In the genomic region with DNA sequence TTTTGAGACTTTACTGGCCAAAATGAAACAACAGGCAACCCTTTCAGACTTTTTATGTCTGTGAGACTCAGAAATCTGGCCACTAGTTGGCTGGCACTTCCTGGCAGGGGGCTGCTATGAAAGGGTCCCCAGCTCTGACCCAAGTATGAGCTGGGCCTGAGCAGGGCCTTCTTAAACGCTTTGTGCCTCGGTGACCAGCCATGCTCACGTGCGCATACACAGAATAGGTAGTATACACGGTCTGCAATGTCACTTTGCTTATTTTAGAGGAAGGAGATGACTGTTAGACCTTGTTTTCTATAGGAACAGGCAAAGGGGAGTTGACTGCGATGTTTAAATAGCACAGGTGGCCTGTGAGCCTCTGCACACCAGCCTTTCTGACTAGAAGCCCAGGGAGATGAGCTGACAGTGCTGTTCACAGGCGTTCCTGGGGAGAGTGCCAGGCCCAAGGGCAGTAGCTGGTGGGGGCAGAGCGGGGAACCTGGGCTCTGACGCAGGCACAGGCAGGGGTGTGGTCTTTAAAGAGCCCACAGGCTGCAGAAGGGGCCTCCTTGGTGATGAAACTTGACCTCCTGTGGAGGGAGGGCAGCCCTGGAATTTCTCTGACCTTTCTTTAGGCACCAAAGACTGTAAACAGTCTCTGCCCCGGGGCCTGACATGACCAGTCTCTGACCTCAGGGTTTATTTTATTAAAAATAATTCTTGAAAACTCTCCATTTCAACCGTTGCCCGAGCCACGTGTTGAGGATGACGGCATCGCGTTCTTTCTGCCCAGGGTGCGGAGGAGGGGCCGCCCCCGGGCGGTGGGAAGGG, we compare ENCODE assay signal across 11 cellular contexts.
DNase-seq lines count a peak whose midpoint lies in the region; ATAC-seq and TF ChIP-seq lines count a peak whose summit lies in the region.
"Had no signal": no experiment of that assay in that cellular context is flagged by ENCODE, and none has a peak within 500 bp of the region (broad histone marks: within the 10 kb centered on the region; RNA-seq: fewer than 3 reads in every experiment).

No MANE protein-coding gene starts in this region.

- DNase-seq in MCF 10A (ENCODE audit: unreplicated experiment), result peak; percentile 95
- DNase-seq in left kidney (ENCODE audit: low read depth, low spot score), result peak; percentile 50
- DNase-seq in stimulated activated effector memory CD8-positive, alpha-beta T cell treated with anti-CD3 and anti-CD28 coated beads, Interleukin-12 subunit alpha, Interleukin-12 subunit beta, amount 100 ng/mL, for 72 hours (ENCODE audit: low spot score in 2 of 2), result no peak
- no peak for DNase-seq in natural killer cell treated with Interleukin-12 subunit alpha and Interleukin-12 subunit beta and Interleukin-15 and Interleukin-18, amount 100 ng/mL, for 72 hours (ENCODE audit: low spot score)
- DNase-seq in NOMO-1 treated with DMSO at 0.1 percent for 48 hours (lab: John Stamatoyannopoulos, UW; ENCODE audit: unreplicated experiment), result no peak
- DNase-seq: DMS153, SW 1271 had no signal

- intact Hi-C loops in MCF 10A (cut with micrococcal nuclease), result no loop called here

- POLR2A ChIA-PET in HEK293 (lab: Yijun Ruan, JAX) (interaction anchor here (1.6 kb wide), 1 partner anchor 12 kb away, joined by 5 read pairs; no protein-coding TSS in a partner anchor), MCF 10A (lab: Yijun Ruan, JAX) (interaction anchor here (0.7 to 1.3 kb wide), 4 partner anchors 13 to 201 kb away, joined by 3 to 5 read pairs (median 4); no protein-coding TSS in a partner anchor)

- BruUV-seq in MCF 10A (replicated peaks; lab: Mats Ljungman, UMichigan), result no TSS peak

- TF ChIP-seq CTCF in HEK293 (tag by site-specific recombination; IDR thresholded peaks at IDR 0.05) (no peak), MCF 10A (IDR thresholded peaks at IDR 0.05; ENCODE audit: unreplicated experiment) (no peak)

- no peaks in the 10 kb centered on the region for H3K9me3 Mint-ChIP-seq in MCF 10A (ENCODE audit: unreplicated experiment)
- no peaks in the 10 kb centered on the region for H3K9me3 Mint-ChIP-seq in stimulated activated effector memory CD8-positive, alpha-beta T cell treated with anti-CD3 and anti-CD28 coated beads, Interleukin-12 subunit alpha, Interleukin-12 subunit beta, amount 100 ng/mL, for 72 hours
- H3K9me3 Mint-ChIP-seq in natural killer cell treated with Interleukin-12 subunit alpha and Interleukin-12 subunit beta and Interleukin-15 and Interleukin-18, amount 100 ng/mL, for 72 hours, result no peaks in the 10 kb centered on the region

- H3K27ac Mint-ChIP-seq in MCF 10A (ENCODE audit: low read depth, unreplicated experiment), result peak overlapping the region; percentile 87
- H3K27ac Mint-ChIP-seq in stimulated activated effector memory CD8-positive, alpha-beta T cell treated with anti-CD3 and anti-CD28 coated beads, Interleukin-12 subunit alpha, Interleukin-12 subunit beta, amount 100 ng/mL, for 72 hours, result no peak overlapping the region
- H3K27ac Mint-ChIP-seq in natural killer cell treated with Interleukin-12 subunit alpha and Interleukin-12 subunit beta and Interleukin-15 and Interleukin-18, amount 100 ng/mL, for 72 hours, result no peak overlapping the region

- H3K4me1 Mint-ChIP-seq in MCF 10A (ENCODE audit: insufficient read depth, unreplicated experiment), result peaks cover 20% of the 10 kb centered on the region
- H3K4me1 Mint-ChIP-seq in stimulated activated effector memory CD8-positive, alpha-beta T cell treated with anti-CD3 and anti-CD28 coated beads, Interleukin-12 subunit alpha, Interleukin-12 subunit beta, amount 100 ng/mL, for 72 hours, result peaks cover 7% of the 10 kb centered on the region
- peaks cover 0 to 5% of the 10 kb centered on the region in 2 donors for H3K4me1 Mint-ChIP-seq in natural killer cell treated with Interleukin-12 subunit alpha and Interleukin-12 subunit beta and Interleukin-15 and Interleukin-18, amount 100 ng/mL, for 72 hours (ENCODE audit: low read depth in 2 of 2)

- peak overlapping the region in 2 of 3 donors; percentile 50 to 82 for H3K9ac ChIP-seq in skeletal muscle tissue (ENCODE audit: low read depth in 1 of 3, low read length in 3 of 3)

- H3K4me3 ChIP-seq in HEK293 (ENCODE audit: low read depth, low read length) (no peak overlapping the region), skeletal muscle tissue (ENCODE audit: low read length in 3 of 3) (peak overlapping the region in 1 of 3 donors; percentile 29)
- H3K4me3 ChIP-seq: thyroid gland had no signal

- no peaks in the 10 kb centered on the region for H3K27me3 Mint-ChIP-seq in MCF 10A (ENCODE audit: insufficient read depth, unreplicated experiment)
- peaks cover 8 to 22% of the 10 kb centered on the region in 2 donors for H3K27me3 Mint-ChIP-seq in natural killer cell treated with Interleukin-12 subunit alpha and Interleukin-12 subunit beta and Interleukin-15 and Interleukin-18, amount 100 ng/mL, for 72 hours

- no peaks in the 10 kb centered on the region for H3K36me3 ChIP-seq in HEK293 (ENCODE audit: control insufficient read depth in 2 of 2, insufficient read depth in 1 of 2, low read length in 2 of 2)
- H3K36me3 ChIP-seq in skeletal muscle tissue (ENCODE audit: control insufficient read depth in 3 of 3, insufficient read depth in 3 of 3, low read length in 3 of 3), result no peaks in the 10 kb centered on the region
- H3K36me3 ChIP-seq: thyroid gland had no signal

- no peaks in the 10 kb centered on the region for H3K4me1 ChIP-seq in HEK293 (ENCODE audit: control insufficient read depth, insufficient read depth, low read length)
- H3K4me1 ChIP-seq in skeletal muscle tissue (ENCODE audit: control insufficient read depth in 3 of 3, insufficient read depth in 3 of 3, low read length in 3 of 3), result peaks cover 22 to 45% (median 36%) of the 10 kb centered on the region in 3 donors

- no peaks in the 10 kb centered on the region for H3K36me3 Mint-ChIP-seq in MCF 10A (ENCODE audit: insufficient read depth, unreplicated experiment)
- no peaks in the 10 kb centered on the region for H3K36me3 Mint-ChIP-seq in stimulated activated effector memory CD8-positive, alpha-beta T cell treated with anti-CD3 and anti-CD28 coated beads, Interleukin-12 subunit alpha, Interleukin-12 subunit beta, amount 100 ng/mL, for 72 hours
- H3K36me3 Mint-ChIP-seq in natural killer cell treated with Interleukin-12 subunit alpha and Interleukin-12 subunit beta and Interleukin-15 and Interleukin-18, amount 100 ng/mL, for 72 hours, result no peaks in the 10 kb centered on the region

- no peaks in the 10 kb centered on the region for H3K27me3 ChIP-seq in skeletal muscle tissue (ENCODE audit: control insufficient read depth in 3 of 3, insufficient read depth in 3 of 3, low read length in 3 of 3)
- H3K27me3 ChIP-seq: thyroid gland had no signal

- CTCF ChIA-PET in HEK293 (lab: Yijun Ruan, JAX) (interaction anchor here (0.6 kb wide), 1 partner anchor 36 kb away, joined by 3 read pairs; no protein-coding TSS in a partner anchor), MCF 10A (lab: Yijun Ruan, JAX) (interaction anchor here (1.0 to 1.2 kb wide), 2 partner anchors 28 to 39 kb away, joined by 4 to 5 read pairs; no protein-coding TSS in a partner anchor)

- H3K4me3 Mint-ChIP-seq in MCF 10A (ENCODE audit: unreplicated experiment), result no peak overlapping the region
- H3K4me3 Mint-ChIP-seq in stimulated activated effector memory CD8-positive, alpha-beta T cell treated with anti-CD3 and anti-CD28 coated beads, Interleukin-12 subunit alpha, Interleukin-12 subunit beta, amount 100 ng/mL, for 72 hours, result no peak overlapping the region
- H3K4me3 Mint-ChIP-seq in natural killer cell treated with Interleukin-12 subunit alpha and Interleukin-12 subunit beta and Interleukin-15 and Interleukin-18, amount 100 ng/mL, for 72 hours, result no peak overlapping the region

- no peak for ATAC-seq in stimulated activated effector memory CD8-positive, alpha-beta T cell treated with anti-CD3 and anti-CD28 coated beads, Interleukin-12 subunit alpha, Interleukin-12 subunit beta, amount 100 ng/mL, for 72 hours
- ATAC-seq in natural killer cell treated with Interleukin-12 subunit alpha and Interleukin-12 subunit beta and Interleukin-15 and Interleukin-18, amount 100 ng/mL, for 72 hours, result no peak
- ATAC-seq in GM19452 (IDR thresholded peaks at IDR 0.05; ENCODE audit: unreplicated experiment), result no peak

- H3K27ac ChIP-seq in HEK293 (ENCODE audit: extremely low read depth, low read depth, low read length) (no peak overlapping the region), skeletal muscle tissue (ENCODE audit: low read depth, low read length) (peak overlapping the region; percentile 58)
- H3K27ac ChIP-seq: thyroid gland had no signal

- H3K9me3 ChIP-seq in HEK293 (ENCODE audit: control insufficient read depth, insufficient read depth, low read depth, low read length) (no peaks in the 10 kb centered on the region), skeletal muscle tissue (ENCODE audit: control insufficient read depth in 3 of 3, low read length in 3 of 3) (no peaks in the 10 kb centered on the region)
- H3K9me3 ChIP-seq: thyroid gland had no signal

Comparison
In these comparisons a context has a peak if more than half of its experiments do, and no peak if none do; other contexts are left out.
1. DNase-seq: peak in MCF 10A (single experiment) and left kidney (single experiment); none in stimulated activated effector memory CD8-positive, alpha-beta T cell treated with anti-CD3 and anti-CD28 coated beads, Interleukin-12 subunit alpha, Interleukin-12 subunit beta, amount 100 ng/mL, for 72 hours (0 of 2), natural killer cell treated with Interleukin-12 subunit alpha and Interleukin-12 subunit beta and Interleukin-15 and Interleukin-18, amount 100 ng/mL, for 72 hours (single experiment) and NOMO-1 treated with DMSO at 0.1 percent for 48 hours (single experiment).